12 cellular contexts compared by ENCODE assay signal in the genomic region with DNA sequence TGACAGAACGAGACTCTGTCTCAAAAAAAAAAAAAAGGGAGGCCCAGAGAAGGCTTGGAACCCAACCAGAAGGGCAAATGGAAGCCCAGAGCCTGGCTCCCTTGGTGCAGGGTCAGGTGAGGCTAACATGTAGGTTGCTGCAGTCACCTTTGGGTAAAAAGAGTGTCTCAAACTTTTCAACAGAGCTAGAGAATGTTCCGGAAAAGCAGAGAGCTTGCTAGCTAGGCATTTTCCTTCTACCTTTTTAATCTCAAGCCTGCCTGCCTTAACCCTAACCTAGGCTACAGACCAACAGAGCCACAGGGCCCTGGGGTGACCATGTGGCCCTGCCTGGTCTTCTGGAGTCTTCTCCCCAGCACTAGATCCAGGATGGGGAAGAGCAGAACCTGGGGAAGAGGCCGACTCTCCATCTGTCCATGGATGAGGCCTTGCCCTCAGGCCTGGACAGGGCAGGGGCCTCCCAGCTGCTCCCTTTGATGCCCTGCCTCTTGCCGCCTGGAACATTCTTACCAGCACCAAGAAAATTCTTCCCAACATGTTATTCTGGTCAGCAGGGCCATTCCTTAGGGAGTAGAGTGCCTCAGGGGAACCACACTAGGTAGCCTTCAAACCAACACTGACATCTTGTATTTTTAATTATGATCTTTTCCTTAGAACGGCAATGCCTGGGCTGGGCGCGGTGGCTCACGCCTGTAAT.
"Had no signal": no experiment of that assay in that cellular context is flagged by ENCODE, and none has a peak within 500 bp of the region (broad histone marks: within the 10 kb centered on the region; RNA-seq: fewer than 3 reads in every experiment).

No MANE protein-coding gene starts in this region.

- H3K4me1 ChIP-seq: parathyroid adenoma, right atrium auricular region had no signal

- H3K36me3 ChIP-seq: right atrium auricular region had no signal

- H3K27me3 ChIP-seq: right atrium auricular region had no signal

- H3K27ac ChIP-seq: parathyroid adenoma, right atrium auricular region had no signal

- H3K9me3 ChIP-seq: right atrium auricular region had no signal

- H3K9ac ChIP-seq: parathyroid adenoma had no signal

- ATAC-seq: stimulated activated effector memory CD8-positive, alpha-beta T cell treated with anti-CD3 and anti-CD28 coated beads, Interleukin-12 subunit alpha, Interleukin-12 subunit beta, amount 100 ng/mL, for 72 hours had no signal

- H2AFZ ChIP-seq: parathyroid adenoma had no signal

- H3K4me3 ChIP-seq: right atrium auricular region had no signal

- DNase-seq: activated CD4-positive, alpha-beta memory T cell treated with anti-CD3 and anti-CD28 coated beads, Interleukin-2, amount 10 ng/mL, durations not matched to agents 7 days and 5 days; activated gamma-delta T cell; activated T-cell treated with anti-CD3 and anti-CD28 coated beads, Interleukin-2, amount 50 U/mL, for 48 hours; cerebellar nuclear complex; dermis blood vessel endothelial cell; immature natural killer cell; nephron progenitor cell; T-helper 9 cell had no signal

- FAIRE-seq: small intestine had no signal
